In the genomic region with DNA sequence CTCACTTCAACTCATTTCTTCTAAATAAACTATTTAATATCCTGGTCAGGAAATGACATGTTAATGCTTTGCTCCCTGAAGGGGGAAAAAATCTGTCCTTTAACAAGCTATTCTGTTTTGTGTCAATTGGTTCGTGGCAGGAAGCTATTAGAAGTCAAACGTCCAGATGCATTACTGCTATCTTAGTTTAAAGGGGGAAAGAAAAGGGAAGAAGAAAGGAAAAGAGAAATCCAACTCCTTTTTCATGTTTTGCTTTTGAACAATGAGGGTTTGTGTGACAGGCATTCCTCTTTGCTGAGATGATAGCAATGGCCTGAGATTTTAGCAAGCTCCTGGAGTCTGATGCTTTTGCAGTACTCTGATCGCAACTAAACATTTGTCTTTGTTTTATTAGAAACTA, we compare ENCODE assay signal across 16 cellular contexts.
"Had no signal": no experiment of that assay in that cellular context is flagged by ENCODE, and none has a peak within 500 bp of the region (broad histone marks: within the 10 kb centered on the region; RNA-seq: fewer than 3 reads in every experiment).

No MANE protein-coding gene starts in this region.

- H3K9ac ChIP-seq: parathyroid adenoma had no signal

- H3K4me3 ChIP-seq: mucosa of descending colon, right atrium auricular region, SJSA1, skin epidermis had no signal

- H3K79me2 ChIP-seq: parathyroid adenoma had no signal

- H3K9me3 Mint-ChIP-seq: activated naive CD4-positive, alpha-beta T cell treated with anti-CD3 and anti-CD28 coated beads, Interleukin-2, amount 10 ng/mL, durations not matched to agents 7 days and 5 days; naive thymus-derived CD8-positive, alpha-beta T cell; stimulated activated naive CD8-positive, alpha-beta T cell treated with anti-CD3 and anti-CD28 coated beads, Interleukin-15, Interleukin-2, amounts not matched to agents 100 ng/mL and 50 ng/mL, for 24 hours; T-cell had no signal

- H3K4me3 Mint-ChIP-seq: activated naive CD4-positive, alpha-beta T cell treated with anti-CD3 and anti-CD28 coated beads, Interleukin-2, amount 10 ng/mL, durations not matched to agents 7 days and 5 days; naive thymus-derived CD8-positive, alpha-beta T cell; stimulated activated naive CD8-positive, alpha-beta T cell treated with anti-CD3 and anti-CD28 coated beads, Interleukin-15, Interleukin-2, amounts not matched to agents 100 ng/mL and 50 ng/mL, for 24 hours; T-cell had no signal

- H3K27ac ChIP-seq: foreskin keratinocyte, parathyroid adenoma, right atrium auricular region, SJSA1 had no signal

- DNase-seq: activated CD4-positive, alpha-beta T cell treated with anti-CD3 and anti-CD28 coated beads, Interleukin-2, amount 50 U/mL, for 48 hours; activated naive CD4-positive, alpha-beta T cell treated with anti-CD3 and anti-CD28 coated beads, Interleukin-2, amount 10 ng/mL, durations not matched to agents 7 days and 5 days; activated T-cell treated with anti-CD3 and anti-CD28 coated beads, Interleukin-2, amount 50 U/mL, for 1 hour; effector CD4-positive, alpha-beta T cell; foreskin keratinocyte; head of caudate nucleus; mucosa of descending colon; naive thymus-derived CD8-positive, alpha-beta T cell; T-cell; T-helper 9 cell had no signal

- H3K27me3 ChIP-seq: foreskin keratinocyte, right atrium auricular region, SJSA1 had no signal

- H2AFZ ChIP-seq: parathyroid adenoma had no signal

- H3K9me3 ChIP-seq: mucosa of descending colon, right atrium auricular region, SJSA1 had no signal

- H3K27ac Mint-ChIP-seq: activated naive CD4-positive, alpha-beta T cell treated with anti-CD3 and anti-CD28 coated beads, Interleukin-2, amount 10 ng/mL, durations not matched to agents 7 days and 5 days; stimulated activated naive CD8-positive, alpha-beta T cell treated with anti-CD3 and anti-CD28 coated beads, Interleukin-15, Interleukin-2, amounts not matched to agents 100 ng/mL and 50 ng/mL, for 24 hours had no signal

- ATAC-seq: activated CD4-positive, CD25-positive, alpha-beta regulatory T cell treated with anti-CD3 and anti-CD28 coated beads, Interleukin-2, amount 50 U/mL, for 24 hours; foreskin keratinocyte; mucosa of descending colon; naive thymus-derived CD8-positive, alpha-beta T cell; T-cell had no signal

- H3K27me3 Mint-ChIP-seq: activated naive CD4-positive, alpha-beta T cell treated with anti-CD3 and anti-CD28 coated beads, Interleukin-2, amount 10 ng/mL, durations not matched to agents 7 days and 5 days; naive thymus-derived CD8-positive, alpha-beta T cell; stimulated activated naive CD8-positive, alpha-beta T cell treated with anti-CD3 and anti-CD28 coated beads, Interleukin-15, Interleukin-2, amounts not matched to agents 100 ng/mL and 50 ng/mL, for 24 hours; T-cell had no signal

- H3K4me1 ChIP-seq: foreskin keratinocyte, parathyroid adenoma, right atrium auricular region, SJSA1 had no signal
